ENCODE assay signal across 24 cellular contexts in genomic region chr10:119320981-119321380, GRCh38.
DNase-seq lines count a peak whose midpoint lies in the region; TF ChIP-seq lines count a peak whose summit lies in the region.
"Had no signal": no experiment of that assay in that cellular context is flagged by ENCODE, and none has a peak within 500 bp of the region (broad histone marks: within the 10 kb centered on the region; RNA-seq: fewer than 3 reads in every experiment).

No MANE protein-coding gene starts in this region.

- H2AFZ ChIP-seq in neuronal stem cell (ENCODE audit: low read length) = no peak overlapping the region
- H2AFZ ChIP-seq: parathyroid adenoma had no signal

- no peak overlapping the region for H3K23ac ChIP-seq in neuronal stem cell (ENCODE audit: low read depth, low read length, poor library complexity)

- H3K4me2 ChIP-seq in neuronal stem cell (ENCODE audit: insufficient read depth, low read length, poor library complexity, severe bottlenecking) = no peak overlapping the region

- no peak overlapping the region for H2BK120ac ChIP-seq in neuronal stem cell (ENCODE audit: low read depth, low read length)

- peaks cover 80% of the 10 kb centered on the region for H3K4me1 Mint-ChIP-seq in endothelial cell (ENCODE audit: unreplicated experiment)
- peaks cover 25% of the 10 kb centered on the region for H3K4me1 Mint-ChIP-seq in activated CD4-positive, alpha-beta T cell treated with anti-CD3 and anti-CD28 coated beads, Interleukin-2, amount 10 ng/mL, durations not matched to agents 24 days and 14 days

- H3K4me3 Mint-ChIP-seq in endothelial cell (ENCODE audit: unreplicated experiment) = peak overlapping the region; percentile 34
- H3K4me3 Mint-ChIP-seq in activated CD4-positive, alpha-beta T cell treated with anti-CD3 and anti-CD28 coated beads, Interleukin-2, amount 10 ng/mL, durations not matched to agents 24 days and 14 days = no peak overlapping the region
- H3K4me3 Mint-ChIP-seq: activated CD4-positive, alpha-beta memory T cell treated with anti-CD3 and anti-CD28 coated beads, Interleukin-2, amount 10 ng/mL, durations not matched to agents 7 days and 5 days; CD8-positive, alpha-beta memory T cell; natural killer cell; stimulated activated naive CD8-positive, alpha-beta T cell treated with anti-CD3 and anti-CD28 coated beads, Interleukin-15, amount 100 ng/mL, for 72 hours had no signal

- peak; percentile 66 for DNase-seq in CD1c-positive myeloid dendritic cell (ENCODE audit: extremely low spot score)
- DNase-seq in MV-4-11 (lab: John Stamatoyannopoulos, UW) = peak; percentile 86
- no peak for DNase-seq in endothelial cell (ENCODE audit: low spot score)
- DNase-seq in neuronal stem cell (ENCODE audit: low spot score) = no peak
- no peak for DNase-seq in NCI-H1930 (lab: John Stamatoyannopoulos, UW)
- DNase-seq in NCI-H226 = no peak
- no peak for DNase-seq in activated CD4-positive, alpha-beta T cell treated with anti-CD3 and anti-CD28 coated beads, Interleukin-2, amount 10 ng/mL, durations not matched to agents 24 days and 14 days
- DNase-seq: activated CD4-positive, alpha-beta memory T cell treated with anti-CD3 and anti-CD28 coated beads, Interleukin-2, amount 10 ng/mL, durations not matched to agents 7 days and 5 days; activated effector memory CD4-positive, alpha-beta T cell treated with Interleukin-2 at 50 U/mL for 16 hours; activated T-cell treated with anti-CD3 and anti-CD28 coated beads for 4 hours; AML-193; body of pancreas; CD8-positive, alpha-beta memory T cell; cerebellar nuclear complex; left colon; natural killer cell; NCI-H146; NCI-H2171 treated with DMSO at 0.1 percent for 48 hours; NCI-H524 treated with DMSO at 0.1 percent for 48 hours; stimulated activated naive CD8-positive, alpha-beta T cell treated with anti-CD3 and anti-CD28 coated beads, Interleukin-15, amount 100 ng/mL, for 72 hours; thyroid gland had no signal

- H3K36me3 Mint-ChIP-seq in endothelial cell (ENCODE audit: low read depth, unreplicated experiment) = peaks cover 34% of the 10 kb centered on the region
- peaks cover 8% of the 10 kb centered on the region for H3K36me3 Mint-ChIP-seq in activated CD4-positive, alpha-beta T cell treated with anti-CD3 and anti-CD28 coated beads, Interleukin-2, amount 10 ng/mL, durations not matched to agents 24 days and 14 days (ENCODE audit: low read depth)
- H3K36me3 Mint-ChIP-seq: natural killer cell had no signal

- no peak overlapping the region for H3K27ac ChIP-seq in neuronal stem cell (replicated peaks; ENCODE audit: low read length)
- H3K27ac ChIP-seq: body of pancreas, epithelial cell of prostate, parathyroid adenoma, RWPE1, thyroid gland had no signal

- TF ChIP-seq CTCF in endothelial cell (IDR thresholded peaks at IDR 0.05; ENCODE audit: unreplicated experiment) = no peak

- no CpG with 5 or more reads among the region's 6 CpGs for WGBS in neuronal stem cell (ENCODE audit: extremely low coverage in 2 of 2, insufficient read length in 2 of 2, insufficient replicate concordance in 1 of 2), 2 donors

- H3K79me1 ChIP-seq in neuronal stem cell (ENCODE audit: low read depth, low read length) = peaks cover 4% of the 10 kb centered on the region

- H2BK12ac ChIP-seq in neuronal stem cell (ENCODE audit: low read length) = no peak overlapping the region

- peak overlapping the region; percentile 8 for H2BK15ac ChIP-seq in neuronal stem cell (ENCODE audit: low read length)

- H3K18ac ChIP-seq in neuronal stem cell (ENCODE audit: low read length) = no peak overlapping the region

- H3K27me3 Mint-ChIP-seq in endothelial cell (ENCODE audit: unreplicated experiment) = peaks cover 40% of the 10 kb centered on the region
- peaks cover 1% of the 10 kb centered on the region for H3K27me3 Mint-ChIP-seq in activated CD4-positive, alpha-beta T cell treated with anti-CD3 and anti-CD28 coated beads, Interleukin-2, amount 10 ng/mL, durations not matched to agents 24 days and 14 days
- H3K27me3 Mint-ChIP-seq: CD8-positive, alpha-beta memory T cell; stimulated activated naive CD8-positive, alpha-beta T cell treated with anti-CD3 and anti-CD28 coated beads, Interleukin-15, amount 100 ng/mL, for 72 hours had no signal

- no peak overlapping the region for H2BK5ac ChIP-seq in neuronal stem cell (ENCODE audit: low read length)

- no peak overlapping the region for H3K9ac ChIP-seq in neuronal stem cell (ENCODE audit: low read depth, low read length, poor library complexity)
- H3K9ac ChIP-seq: parathyroid adenoma had no signal

- H3K4ac ChIP-seq in neuronal stem cell (ENCODE audit: low read length) = no peak overlapping the region

- no peak overlapping the region for H3K4me3 ChIP-seq in neuronal stem cell (ENCODE audit: low read length in 2 of 2)
- H3K4me3 ChIP-seq: body of pancreas, thyroid gland had no signal

- no peak overlapping the region for H3K27ac Mint-ChIP-seq in endothelial cell (ENCODE audit: unreplicated experiment)
- H3K27ac Mint-ChIP-seq in activated CD4-positive, alpha-beta T cell treated with anti-CD3 and anti-CD28 coated beads, Interleukin-2, amount 10 ng/mL, durations not matched to agents 24 days and 14 days = no peak overlapping the region
- H3K27ac Mint-ChIP-seq: activated CD4-positive, alpha-beta memory T cell treated with anti-CD3 and anti-CD28 coated beads, Interleukin-2, amount 10 ng/mL, durations not matched to agents 7 days and 5 days; stimulated activated naive CD8-positive, alpha-beta T cell treated with anti-CD3 and anti-CD28 coated beads, Interleukin-15, amount 100 ng/mL, for 72 hours had no signal

- H3K36me3 ChIP-seq in neuronal stem cell (replicated peaks in 1 of 2; ENCODE audit: control insufficient read depth in 2 of 2, insufficient read depth in 2 of 2, low read length in 2 of 2) = peaks cover 0 to 3% of the 10 kb centered on the region in 2 donors
- H3K36me3 ChIP-seq: thyroid gland had no signal

- peaks cover 3 to 6% of the 10 kb centered on the region in 2 donors for H3K9me3 ChIP-seq in neuronal stem cell (replicated peaks in 1 of 2; ENCODE audit: control insufficient read depth in 2 of 2, insufficient read depth in 1 of 2, low read depth in 1 of 2, low read length in 2 of 2)
- H3K9me3 ChIP-seq: body of pancreas, thyroid gland had no signal

- peaks cover 32 to 63% of the 10 kb centered on the region in 2 donors for H3K4me1 ChIP-seq in neuronal stem cell (ENCODE audit: control insufficient read depth in 2 of 2, insufficient read depth in 1 of 2, low read depth in 1 of 2, low read length in 2 of 2)
- H3K4me1 ChIP-seq: body of pancreas had no signal

- H3K14ac ChIP-seq in neuronal stem cell (ENCODE audit: low read length) = no peak overlapping the region

- no peaks in the 10 kb centered on the region for H3K9me3 Mint-ChIP-seq in endothelial cell (ENCODE audit: unreplicated experiment)
- no peaks in the 10 kb centered on the region for H3K9me3 Mint-ChIP-seq in activated CD4-positive, alpha-beta T cell treated with anti-CD3 and anti-CD28 coated beads, Interleukin-2, amount 10 ng/mL, durations not matched to agents 24 days and 14 days
- H3K9me3 Mint-ChIP-seq: activated CD4-positive, alpha-beta memory T cell treated with anti-CD3 and anti-CD28 coated beads, Interleukin-2, amount 10 ng/mL, durations not matched to agents 7 days and 5 days; CD8-positive, alpha-beta memory T cell; natural killer cell had no signal

- no peaks in the 10 kb centered on the region for H3K27me3 ChIP-seq in neuronal stem cell (ENCODE audit: control insufficient read depth in 3 of 3, insufficient read depth in 3 of 3, low read depth in 1 of 3, low read length in 3 of 3)
- H3K27me3 ChIP-seq: body of pancreas, thyroid gland had no signal

- peak overlapping the region; percentile 28 for H2AK5ac ChIP-seq in neuronal stem cell (ENCODE audit: low read depth, low read length)

- H4K8ac ChIP-seq in neuronal stem cell (ENCODE audit: low read depth, low read length) = no peak overlapping the region

- intact Hi-C loops in activated CD4-positive, alpha-beta T cell treated with anti-CD3 and anti-CD28 coated beads, Interleukin-2, amount 10 ng/mL, durations not matched to agents 24 days and 14 days (cut with micrococcal nuclease) = no loop called here

- H4K91ac ChIP-seq in neuronal stem cell (ENCODE audit: low read depth, low read length, poor library complexity) = no peak overlapping the region

Comparison
In these comparisons a context has a peak if more than half of its experiments do, and no peak if none do; other contexts are left out.
1. DNase-seq: peak in CD1c-positive myeloid dendritic cell (single experiment) and MV-4-11 (single experiment); none in endothelial cell (single experiment), neuronal stem cell (single experiment), NCI-H1930 (0 of 2), NCI-H226 (single experiment) and activated CD4-positive, alpha-beta T cell treated with anti-CD3 and anti-CD28 coated beads, Interleukin-2, amount 10 ng/mL, durations not matched to agents 24 days and 14 days (single experiment).